ENCODE assay signal across 22 cellular contexts in genomic region chr6:56618050-56618449, GRCh38. TPM values are rescaled to one million over a fixed set of nuclear protein-coding genes. Genes with fewer than 3 reads are reported as not detected.
A peak's percentile ranks its signal among the peaks of the same experiment; 100 is the strongest.
DNase-seq lines count a peak whose midpoint lies in the region; ATAC-seq, FAIRE-seq and TF ChIP-seq lines count a peak whose summit lies in the region.
"Had no signal": no experiment of that assay in that cellular context is flagged by ENCODE, and none has a peak within 500 bp of the region (broad histone marks: within the 10 kb centered on the region; RNA-seq: fewer than 3 reads in every experiment).

No MANE protein-coding gene starts in this region.

- FAIRE-seq in astrocyte (lab: Jason Lieb, UNC): no peak
- FAIRE-seq: endothelial cell of umbilical vein, HTR-8/SVneo, urothelium cell line had no signal

- no peak overlapping the region for H3K9ac ChIP-seq in HCT116 (ENCODE audit: low read length)
- H3K9ac ChIP-seq in astrocyte (ENCODE audit: low read length): no peak overlapping the region

- H3K4me2 ChIP-seq in HCT116 (ENCODE audit: low read length) (no peak overlapping the region), astrocyte (ENCODE audit: low read length) (no peak overlapping the region), PC-9 (no peak overlapping the region)
- H3K4me2 ChIP-seq: hepatocyte had no signal

- TF ChIP-seq RAD21 in HCT116 (IDR thresholded peaks at IDR 0.05; ENCODE audit: low read depth): no peak

- no peaks in the 10 kb centered on the region for H3K27me3 ChIP-seq in HCT116 (ENCODE audit: insufficient read depth, low read length)
- no peaks in the 10 kb centered on the region for H3K27me3 ChIP-seq in astrocyte (ENCODE audit: insufficient read depth, low read length)
- no peaks in the 10 kb centered on the region for H3K27me3 ChIP-seq in foreskin keratinocyte
- no peaks in the 10 kb centered on the region for H3K27me3 ChIP-seq in PC-9 (ENCODE audit: insufficient read depth, low read depth)
- H3K27me3 ChIP-seq: hepatocyte had no signal

- H3K9me3 ChIP-seq in HCT116 (ENCODE audit: control insufficient read depth in 1 of 2, insufficient read depth in 1 of 2, low read depth in 1 of 2, low read length in 2 of 2): no peaks in the 10 kb centered on the region
- no peaks in the 10 kb centered on the region for H3K9me3 ChIP-seq in astrocyte (ENCODE audit: insufficient read depth, low read depth, low read length)
- no peaks in the 10 kb centered on the region; the same call in 1 of the 2 replicates for H3K9me3 ChIP-seq in PC-9 (ENCODE audit: insufficient read depth, low read depth)

- no peak overlapping the region for H3K27ac Mint-ChIP-seq in astrocyte (ENCODE audit: unreplicated experiment)
- no peak overlapping the region for H3K27ac Mint-ChIP-seq in activated naive CD8-positive, alpha-beta T cell treated with anti-CD3 and anti-CD28 coated beads, Interleukin-2, amount 50 U/mL, for 24 hours
- H3K27ac Mint-ChIP-seq: B cell; natural killer cell treated with Interleukin-12 subunit alpha and Interleukin-12 subunit beta and Interleukin-15 and Interleukin-18, amount 100 ng/mL, for 72 hours; T-helper 2 cell treated with Interferon-gamma antibody and Interleukin-4, amounts not matched to agents 5 μg/mL and 100 μg/mL, for 36 hours had no signal

- no peaks in the 10 kb centered on the region for H3F3A ChIP-seq in PC-9 (ENCODE audit: insufficient read depth, low read depth)

- H3K4me1 Mint-ChIP-seq in astrocyte (ENCODE audit: low read depth, unreplicated experiment): no peaks in the 10 kb centered on the region
- H3K4me1 Mint-ChIP-seq in activated naive CD8-positive, alpha-beta T cell treated with anti-CD3 and anti-CD28 coated beads, Interleukin-2, amount 50 U/mL, for 24 hours: no peaks in the 10 kb centered on the region
- H3K4me1 Mint-ChIP-seq: B cell had no signal

- intact Hi-C loops in HCT116 (cut with micrococcal nuclease): no loop called here
- intact Hi-C loops in PC-9 (cut with micrococcal nuclease; ENCODE audit: unreplicated experiment): no loop called here

- no peaks in the 10 kb centered on the region for H3K27me3 Mint-ChIP-seq in astrocyte (ENCODE audit: low read depth, unreplicated experiment)
- H3K27me3 Mint-ChIP-seq in activated naive CD8-positive, alpha-beta T cell treated with anti-CD3 and anti-CD28 coated beads, Interleukin-2, amount 50 U/mL, for 24 hours: peaks cover 2% of the 10 kb centered on the region
- H3K27me3 Mint-ChIP-seq: B cell; natural killer cell treated with Interleukin-12 subunit alpha and Interleukin-12 subunit beta and Interleukin-15 and Interleukin-18, amount 100 ng/mL, for 72 hours had no signal

- POLR2A ChIA-PET in HCT116 (lab: Charles Lee): no interaction called here
- POLR2A ChIA-PET in PC-9 (lab: Charles Lee; ENCODE audit: unreplicated experiment): no interaction called here

- H3K27ac ChIP-seq in HCT116 (ENCODE audit: low read depth, low read length) (no peak overlapping the region), astrocyte (ENCODE audit: low read depth, low read length) (no peak overlapping the region), foreskin keratinocyte (no peak overlapping the region), PC-9 (no peak overlapping the region)
- H3K27ac ChIP-seq: hepatocyte had no signal

- DNase-seq in AG20443 (ENCODE audit: low spot score) (peak; percentile 11), HCT116 (ENCODE audit: low read depth, low spot score) (no peak), astrocyte (ENCODE audit: low read depth) (no peak), foreskin keratinocyte (no peak), PC-9 (no peak), medulla oblongata (ENCODE audit: extremely low spot score) (no peak)
- DNase-seq in activated naive CD8-positive, alpha-beta T cell treated with anti-CD3 and anti-CD28 coated beads, Interleukin-2, amount 50 U/mL, for 24 hours: no peak
- DNase-seq: DND-41; left ventricle myocardium superior; NCI-H1048; NCI-H446; right cardiac atrium; RPMI8226; stimulated activated CD4-positive, alpha-beta T cell treated with anti-CD3 and anti-CD28 coated beads, Interleukin-2, amount 100 ng/mL, for 48 hours had no signal

- no peaks in the 10 kb centered on the region for H3K79me2 ChIP-seq in HCT116 (ENCODE audit: insufficient read depth, low read length)
- no peaks in the 10 kb centered on the region for H3K79me2 ChIP-seq in astrocyte (ENCODE audit: insufficient read depth, low read length)
- H3K79me2 ChIP-seq in PC-9 (ENCODE audit: low read depth): no peaks in the 10 kb centered on the region
- H3K79me2 ChIP-seq: hepatocyte had no signal

- H3K4me3 Mint-ChIP-seq in astrocyte (ENCODE audit: unreplicated experiment): no peak overlapping the region
- H3K4me3 Mint-ChIP-seq in activated naive CD8-positive, alpha-beta T cell treated with anti-CD3 and anti-CD28 coated beads, Interleukin-2, amount 50 U/mL, for 24 hours: no peak overlapping the region
- H3K4me3 Mint-ChIP-seq: B cell; natural killer cell treated with Interleukin-12 subunit alpha and Interleukin-12 subunit beta and Interleukin-15 and Interleukin-18, amount 100 ng/mL, for 72 hours; T-helper 2 cell treated with Interferon-gamma antibody and Interleukin-4, amounts not matched to agents 5 μg/mL and 100 μg/mL, for 36 hours had no signal

- ATAC-seq in HCT116: peak; percentile 74
- no peak for ATAC-seq in foreskin keratinocyte
- ATAC-seq in activated naive CD8-positive, alpha-beta T cell treated with anti-CD3 and anti-CD28 coated beads, Interleukin-2, amount 50 U/mL, for 24 hours: no peak
- no peak for ATAC-seq in GM19324 (IDR thresholded peaks at IDR 0.05; ENCODE audit: low FRiP score, unreplicated experiment)
- ATAC-seq: left ventricle myocardium superior; natural killer cell treated with Interleukin-12 subunit alpha and Interleukin-12 subunit beta and Interleukin-15 and Interleukin-18, amount 100 ng/mL, for 72 hours; right cardiac atrium had no signal

- RAD21 ChIA-PET in HCT116 (lab: Charles Lee; ENCODE audit: low non-redundant PET in 1 of 2, low total read pairs in 2 of 2, uncharacterized antibody in 2 of 2, unreplicated experiment in 2 of 2): no interaction called here

- H4K20me1 ChIP-seq in HCT116 (ENCODE audit: insufficient read depth): no peaks in the 10 kb centered on the region
- no peaks in the 10 kb centered on the region for H4K20me1 ChIP-seq in astrocyte (ENCODE audit: insufficient read depth, low read length)
- no peaks in the 10 kb centered on the region; the same call in 1 of the 2 replicates for H4K20me1 ChIP-seq in PC-9 (ENCODE audit: insufficient read depth)

- BruUV-seq in HCT116 (replicated peaks; lab: Mats Ljungman, UMichigan) (no TSS peak), PC-9 (replicated peaks; lab: Mats Ljungman, UMichigan) (no TSS peak)

- peaks cover 10 to 32% of the 10 kb centered on the region in 2 experiments; a peak in 3 of 4 replicates for H3K36me3 ChIP-seq in HCT116 (ENCODE audit: control insufficient read depth in 1 of 2, insufficient read depth in 2 of 2, low read length in 2 of 2)
- peaks cover 76% of the 10 kb centered on the region for H3K36me3 ChIP-seq in astrocyte (ENCODE audit: insufficient read depth, low read length)
- no peaks in the 10 kb centered on the region for H3K36me3 ChIP-seq in PC-9 (ENCODE audit: low read depth)

- no peaks in the 10 kb centered on the region for H3K9me3 Mint-ChIP-seq in astrocyte (ENCODE audit: unreplicated experiment)
- no peaks in the 10 kb centered on the region for H3K9me3 Mint-ChIP-seq in activated naive CD8-positive, alpha-beta T cell treated with anti-CD3 and anti-CD28 coated beads, Interleukin-2, amount 50 U/mL, for 24 hours
- H3K9me3 Mint-ChIP-seq: natural killer cell treated with Interleukin-12 subunit alpha and Interleukin-12 subunit beta and Interleukin-15 and Interleukin-18, amount 100 ng/mL, for 72 hours; T-helper 2 cell treated with Interferon-gamma antibody and Interleukin-4, amounts not matched to agents 5 μg/mL and 100 μg/mL, for 36 hours had no signal

- H3K9me2 ChIP-seq in HCT116 (ENCODE audit: insufficient read depth) (no peaks in the 10 kb centered on the region), PC-9 (ENCODE audit: insufficient read depth) (no peaks in the 10 kb centered on the region)

- H3K36me3 Mint-ChIP-seq in astrocyte (ENCODE audit: low read depth, unreplicated experiment): peaks cover 15% of the 10 kb centered on the region
- H3K36me3 Mint-ChIP-seq in activated naive CD8-positive, alpha-beta T cell treated with anti-CD3 and anti-CD28 coated beads, Interleukin-2, amount 50 U/mL, for 24 hours (ENCODE audit: low read depth): no peaks in the 10 kb centered on the region
- H3K36me3 Mint-ChIP-seq: natural killer cell treated with Interleukin-12 subunit alpha and Interleukin-12 subunit beta and Interleukin-15 and Interleukin-18, amount 100 ng/mL, for 72 hours had no signal

- no peak overlapping the region for H2AFZ ChIP-seq in HCT116 (ENCODE audit: low read depth, low read length, poor library complexity, severe bottlenecking)
- no peak overlapping the region for H2AFZ ChIP-seq in astrocyte (ENCODE audit: low read depth, low read length)
- no peak overlapping the region for H2AFZ ChIP-seq in PC-9
- H2AFZ ChIP-seq: hepatocyte had no signal

- H3K4me3 ChIP-seq in HCT116 (replicated peaks in 1 of 2; ENCODE audit: low read depth in 1 of 2, low read length in 2 of 2) (no peak overlapping the region), astrocyte (ENCODE audit: insufficient read depth, low read depth, low read length) (no peak overlapping the region), PC-9 (no peak overlapping the region)
- H3K4me3 ChIP-seq: hepatocyte had no signal

- CTCF ChIA-PET in HCT116 (lab: Charles Lee): no interaction called here
- CTCF ChIA-PET in PC-9 (lab: Charles Lee): no interaction called here

- TF ChIP-seq CTCF in HCT116 (IDR thresholded peaks at IDR 0.05 in 2 of 3, conservative IDR thresholded peaks at IDR 0.05 in 1 of 3; ENCODE audit: borderline replicate concordance in 1 of 3, insufficient read depth in 1 of 3, low read depth in 2 of 3, low read length in 2 of 3): peak in 2 of 3 experiments; percentile 42 to 56; a peak in 3 of 6 replicates
- peak; percentile 21 for TF ChIP-seq CTCF in astrocyte (IDR thresholded peaks at IDR 0.05; ENCODE audit: insufficient read depth, low read depth, low read length)
- peak; percentile 47 for TF ChIP-seq CTCF in foreskin keratinocyte (conservative IDR thresholded peaks at IDR 0.05)
- TF ChIP-seq CTCF in PC-9 (conservative IDR thresholded peaks at IDR 0.05): no peak

- H3K4me1 ChIP-seq in HCT116 (ENCODE audit: control insufficient read depth in 1 of 2, insufficient read depth in 2 of 2, low read length in 2 of 2) (no peaks in the 10 kb centered on the region), astrocyte (ENCODE audit: insufficient read depth, low read length) (no peaks in the 10 kb centered on the region), foreskin keratinocyte (no peaks in the 10 kb centered on the region), PC-9 (replicated peaks; ENCODE audit: insufficient read depth) (no peaks in the 10 kb centered on the region)

- no peak for TF ChIP-seq POLR2A in HCT116 (IDR thresholded peaks at IDR 0.05; ENCODE audit: borderline replicate concordance, extremely low read depth, insufficient read depth, insufficient read length)

TF ChIP-seq in HCT116, 20 proteins besides CTCF, POLR2A, EP300 and RAD21 (continues in another document):
- TF ChIP-seq CEBPB (IDR thresholded peaks at IDR 0.05; ENCODE audit: low read depth): no peak
- TF ChIP-seq SIN3A (IDR thresholded peaks at IDR 0.05; ENCODE audit: low read depth): no peak

RNA-seq across cellular contexts. Expression of gene DST, which starts 24.6 kb away (rescaled TPM):
- 144 TPM for total RNA-seq in HCT116 (2021; ENCODE audit: unreplicated experiment)
- 57.7 and 68.9 TPM in 2 replicates for polyA plus RNA-seq in HCT116 (2012)
- total RNA-seq in astrocyte: 352 and 442 TPM in 2 replicates
- 273 and 285 TPM in 2 replicates for total RNA-seq in foreskin keratinocyte
- polyA plus RNA-seq in foreskin keratinocyte: 46.7 and 50.0 TPM in 2 replicates
- 217 and 237 TPM in 2 replicates for total RNA-seq in PC-9 (2021)
